Comparison of ENCODE assay signal across 1 cellular context in genomic region chr3:152320201-152320617, GRCh38.
TF ChIP-seq lines count a peak whose summit lies in the region.

No MANE protein-coding gene starts in this region.

TF ChIP-seq in liver, 16 proteins besides CTCF, POLR2A, EP300 and RAD21 (continued from another document):
- peak; percentile 42 for TF ChIP-seq REST (IDR thresholded peaks at IDR 0.05)
- no peak for TF ChIP-seq SP1 (IDR thresholded peaks at IDR 0.05)
- no peak for TF ChIP-seq TAF1 (conservative IDR thresholded peaks at IDR 0.05)
